In genomic region chr21:32592929-32593502, GRCh38 we compare ENCODE assay signal across 22 cellular contexts. TPM values are rescaled to one million over a fixed set of nuclear protein-coding genes. Genes with fewer than 3 reads are reported as not detected.
A peak's percentile ranks its signal among the peaks of the same experiment; 100 is the strongest.
DNase-seq lines count a peak whose midpoint lies in the region; ATAC-seq, FAIRE-seq and TF ChIP-seq lines count a peak whose summit lies in the region.
"Had no signal": no experiment of that assay in that cellular context is flagged by ENCODE, and none has a peak within 500 bp of the region (broad histone marks: within the 10 kb centered on the region; RNA-seq: fewer than 3 reads in every experiment).

No MANE protein-coding gene starts in this region.

- H3K23me2 ChIP-seq in H1 (ENCODE audit: low read depth, low read length), result no peaks in the 10 kb centered on the region

- CTCF ChIA-PET in H1 (lab: Charles Lee; ENCODE audit: partially characterized antibody), result interaction anchor here (0.8 to 4.4 kb wide), 6 partner anchors 9 to 209 kb away, joined by 3 to 24 read pairs (median 3); no protein-coding TSS in a partner anchor
- CTCF ChIA-PET in HepG2 (lab: Yijun Ruan, JAX; ENCODE audit: low intra/inter-chr PET ratio, low total read pairs), result no interaction called here

- H4K91ac ChIP-seq in H1 (replicated peaks; ENCODE audit: insufficient read length, low read length), result no peak overlapping the region

- H3K9me3 ChIP-seq in H1 (ENCODE audit: insufficient read depth in 2 of 2, low read depth in 1 of 2, low read length in 1 of 2) (no peaks in the 10 kb centered on the region), HepG2 (ENCODE audit: low read length) (no peaks in the 10 kb centered on the region), small intestine (ENCODE audit: control insufficient read depth, low read depth) (no peaks in the 10 kb centered on the region), colonic mucosa (no peaks in the 10 kb centered on the region)
- H3K9me3 ChIP-seq: SK-N-SH had no signal

- TF ChIP-seq EP300 in H1 (IDR thresholded peaks at IDR 0.05; ENCODE audit: borderline replicate concordance in 1 of 2, low read depth in 2 of 2, low read length in 2 of 2) (no peak), HepG2 (IDR thresholded peaks at IDR 0.05; ENCODE audit: low read depth in 2 of 2, low read length in 2 of 2) (peak; percentile 71 to 97; a peak in 3 of 4 replicates), HepG2 (CRISPR knock-in tag; IDR thresholded peaks at IDR 0.05; ENCODE audit: borderline replicate concordance) (peak; percentile 95)

- no peak overlapping the region for H3K56ac ChIP-seq in H1 (replicated peaks; ENCODE audit: insufficient read length, low read depth, low read length)
- H3K56ac ChIP-seq in mesendoderm (ENCODE audit: low read length), result no peak overlapping the region

- H4K8ac ChIP-seq in H1 (ENCODE audit: extremely low read depth, insufficient read depth, low read length) (no peak overlapping the region), mesendoderm (ENCODE audit: low read depth, low read length) (no peak overlapping the region)

- TF ChIP-seq POLR2A in H1 (IDR thresholded peaks at IDR 0.05; ENCODE audit: control extremely low read depth in 1 of 2, low read depth in 2 of 2, low read length in 2 of 2) (no peak), HepG2 (IDR thresholded peaks at IDR 0.05; ENCODE audit: insufficient read depth in 1 of 2, low read depth in 2 of 2, low read length in 2 of 2) (peak in 1 of 2 experiments; percentile 15; a peak in 1 of 4 replicates)

- H3K4ac ChIP-seq in H1 (replicated peaks; ENCODE audit: insufficient read length, low read depth, low read length), result no peak overlapping the region
- no peak overlapping the region for H3K4ac ChIP-seq in mesendoderm (ENCODE audit: low read depth, low read length)

- TF ChIP-seq RAD21 in H1 (IDR thresholded peaks at IDR 0.05 in 1 of 2, conservative IDR thresholded peaks at IDR 0.05 in 1 of 2; ENCODE audit: low read depth in 2 of 2, low read length in 2 of 2) (no peak), HepG2 (CRISPR knock-in tag; IDR thresholded peaks at IDR 0.05) (peak; percentile 32; the same call in 1 of the 2 replicates)

- no peak for ATAC-seq in GM23338
- peak; percentile 93 for ATAC-seq in HepG2
- no peak for ATAC-seq in HG03457 (IDR thresholded peaks at IDR 0.05; ENCODE audit: unreplicated experiment)

- no peak overlapping the region for H3K23ac ChIP-seq in H1 (ENCODE audit: insufficient read length)
- H3K23ac ChIP-seq in mesendoderm (ENCODE audit: low read length), result no peak overlapping the region

- 0 out of 2 replicates have a peak overlapping the region, but pooled peaks have one; percentile 27 for H2BK12ac ChIP-seq in H1 (ENCODE audit: low read depth, low read length)

- H2BK15ac ChIP-seq in H1 (ENCODE audit: low read length) (no peak overlapping the region), mesendoderm (replicated peaks; ENCODE audit: low read depth) (no peak overlapping the region)

- H2BK5ac ChIP-seq in H1 (ENCODE audit: low read depth, low read length) (no peak overlapping the region), mesendoderm (ENCODE audit: low read length) (no peak overlapping the region)

- H3K36me3 ChIP-seq in GM23338 (ENCODE audit: insufficient read depth), result no peaks in the 10 kb centered on the region
- peaks cover 0 to 6% (median 0%) of the 10 kb centered on the region in 4 experiments; a peak in 1 of 8 replicates for H3K36me3 ChIP-seq in H1 (ENCODE audit: control insufficient read depth in 2 of 4, insufficient read depth in 4 of 4, low read length in 3 of 4)
- H3K36me3 ChIP-seq in HepG2 (replicated peaks in 1 of 2; ENCODE audit: control insufficient read depth in 1 of 2, insufficient read depth in 2 of 2, low read length in 2 of 2), result no peaks in the 10 kb centered on the region
- no peaks in the 10 kb centered on the region for H3K36me3 ChIP-seq in small intestine (ENCODE audit: control insufficient read depth in 2 of 2, insufficient read depth in 2 of 2, low read length in 2 of 2)
- no peaks in the 10 kb centered on the region for H3K36me3 ChIP-seq in mesendoderm (ENCODE audit: control insufficient read depth, insufficient read depth, low read length)
- no peaks in the 10 kb centered on the region for H3K36me3 ChIP-seq in colonic mucosa

- H4K20me1 ChIP-seq in GM23338 (replicated peaks; ENCODE audit: insufficient read depth), result no peaks in the 10 kb centered on the region
- H4K20me1 ChIP-seq in H1 (replicated peaks in 1 of 2; ENCODE audit: control insufficient read depth in 1 of 2, insufficient read depth in 2 of 2, low read length in 2 of 2), result no peaks in the 10 kb centered on the region
- H4K20me1 ChIP-seq in HepG2 (ENCODE audit: insufficient read depth, low read length), result no peaks in the 10 kb centered on the region

- DNase-seq in GM23338 (ENCODE audit: low spot score) (no peak), H1 (ENCODE audit: low read depth in 1 of 2, low spot score in 2 of 2) (no peak), HepG2 (ENCODE audit: low spot score) (peak; percentile 98), small intestine (peak; percentile 37), mesendoderm (no peak), colonic mucosa (no peak)
- DNase-seq: CD8-positive, alpha-beta memory T cell; GF-D8; NCI-H1105 treated with DMSO at 0.1 percent for 48 hours; NCI-H1694 treated with DMSO at 0.1 percent for 48 hours; NCI-H2081 treated with DMSO at 0.1 percent for 48 hours; NCI-H2171 treated with DMSO at 0.1 percent for 48 hours; NCI-H524 treated with DMSO at 0.1 percent for 48 hours; NCI-H82; Right ventricle myocardium superior; SK-N-SH had no signal

- H3K4me1 ChIP-seq in GM23338 (ENCODE audit: insufficient read depth) (no peaks in the 10 kb centered on the region; the same call in 1 of the 2 replicates), H1 (replicated peaks in 1 of 4; ENCODE audit: control insufficient read depth in 3 of 4, insufficient read depth in 4 of 4, low read length in 3 of 4) (0 out of 7 replicates have a peak, but pooled peaks cover 0 to 2% (median 0%) of the 10 kb centered on the region in 4 experiments), HepG2 (ENCODE audit: insufficient read depth, low read length) (peaks cover 69% of the 10 kb centered on the region), small intestine (ENCODE audit: control insufficient read depth in 2 of 2, insufficient read depth in 1 of 2, low read depth in 1 of 2, low read length in 1 of 2) (no peaks in the 10 kb centered on the region), mesendoderm (ENCODE audit: control insufficient read depth, low read depth, low read length) (no peaks in the 10 kb centered on the region), colonic mucosa (no peaks in the 10 kb centered on the region)

- no peaks in the 10 kb centered on the region for H3K9me3 Mint-ChIP-seq in GM23338
- H3K9me3 Mint-ChIP-seq: CD8-positive, alpha-beta memory T cell had no signal

- no peak for FAIRE-seq in H1 (lab: Jason Lieb, UNC)
- peak; percentile 100 for FAIRE-seq in HepG2 (lab: Jason Lieb, UNC)
- no peak for FAIRE-seq in small intestine (lab: Jason Lieb, UNC)
- FAIRE-seq: A204.1 had no signal

- H3K18ac ChIP-seq in H1 (ENCODE audit: extremely low read depth, low read length), result no peak overlapping the region
- no peak overlapping the region for H3K18ac ChIP-seq in mesendoderm (ENCODE audit: low read length)

- POLR2A ChIA-PET in H1 (lab: Charles Lee; ENCODE audit: partially characterized antibody) (no interaction called here), HepG2 (lab: Yijun Ruan, JAX) (interaction anchor here (0.7 to 1.7 kb wide), 5 partner anchors 8 to 23 kb away, joined by 3 to 9 read pairs (median 6); partner anchors contain the start of genes CFAP298 and TCP10L)

- 0 out of 2 replicates have a peak overlapping the region, but pooled peaks have one; percentile 24 for H3K27ac Mint-ChIP-seq in GM23338

- no peak overlapping the region for H3K4me3 Mint-ChIP-seq in GM23338
- H3K4me3 Mint-ChIP-seq: CD8-positive, alpha-beta memory T cell had no signal

- intact Hi-C loops in HepG2 (cut with micrococcal nuclease; ENCODE audit: unreplicated experiment), result loop anchor here (10.0 kb wide), 1 partner anchor 1612 kb away; no protein-coding TSS in a partner anchor
- intact Hi-C loops in colonic mucosa (cut with DNase I), result no loop called here

- no peaks in the 10 kb centered on the region for H3K27me3 ChIP-seq in GM23338 (ENCODE audit: insufficient read depth)
- no peaks in the 10 kb centered on the region for H3K27me3 ChIP-seq in H1 (replicated peaks in 1 of 4; ENCODE audit: control insufficient read depth in 3 of 4, extremely low read depth in 1 of 4, insufficient read depth in 3 of 4, low read length in 3 of 4)
- no peaks in the 10 kb centered on the region for H3K27me3 ChIP-seq in HepG2 (ENCODE audit: control insufficient read depth in 1 of 2, insufficient read depth in 2 of 2, low read length in 2 of 2)
- H3K27me3 ChIP-seq in small intestine (ENCODE audit: control insufficient read depth in 2 of 2, insufficient read depth in 2 of 2, low read length in 2 of 2), result no peaks in the 10 kb centered on the region
- H3K27me3 ChIP-seq in mesendoderm (ENCODE audit: insufficient read depth, low read length, poor library complexity), result no peaks in the 10 kb centered on the region
- H3K27me3 ChIP-seq in colonic mucosa, result no peaks in the 10 kb centered on the region

- H3K14ac ChIP-seq in H1 (ENCODE audit: insufficient read length), result no peak overlapping the region

- H3K4me2 ChIP-seq in GM23338 (no peak overlapping the region), H1 (ENCODE audit: insufficient read depth in 1 of 2, low read depth in 2 of 2, low read length in 2 of 2) (no peak overlapping the region), HepG2 (ENCODE audit: low read depth, low read length) (peak overlapping the region; percentile 71), mesendoderm (ENCODE audit: low read length) (no peak overlapping the region)
- H3K4me2 ChIP-seq: KMS-11, SK-N-SH had no signal

- peaks cover 16% of the 10 kb centered on the region for H3K27me3 Mint-ChIP-seq in GM23338 (ENCODE audit: insufficient read depth, low read depth, poor library complexity)
- H3K27me3 Mint-ChIP-seq: CD8-positive, alpha-beta memory T cell had no signal

- H4K5ac ChIP-seq in H1 (ENCODE audit: insufficient read length, low read depth, low read length) (no peak overlapping the region), mesendoderm (ENCODE audit: low read length) (no peak overlapping the region)

- H2AFZ ChIP-seq in GM23338, result no peak overlapping the region
- no peak overlapping the region for H2AFZ ChIP-seq in H1 (ENCODE audit: low read length)
- H2AFZ ChIP-seq in HepG2 (ENCODE audit: low read length), result no peak overlapping the region

- H3K27ac ChIP-seq in GM23338 (ENCODE audit: low read depth) (no peak overlapping the region), H1 (ENCODE audit: low read depth, low read length) (no peak overlapping the region), HepG2 (ENCODE audit: extremely low read length, insufficient read depth, low read length) (peak overlapping the region; percentile 84), small intestine (ENCODE audit: low read depth in 1 of 2, low read length in 1 of 2) (no peak overlapping the region), mesendoderm (ENCODE audit: low read depth, low read length) (no peak overlapping the region), colonic mucosa (no peak overlapping the region)
- H3K27ac ChIP-seq: C4-2B, KMS-11 had no signal

- H3F3A ChIP-seq in GM23338 (replicated peaks; ENCODE audit: low read depth), result no peaks in the 10 kb centered on the region

- peaks cover 9% of the 10 kb centered on the region for H3K4me1 Mint-ChIP-seq in GM23338

- H2BK120ac ChIP-seq in H1 (replicated peaks; ENCODE audit: low read depth, low read length), result no peak overlapping the region
- no peak overlapping the region for H2BK120ac ChIP-seq in mesendoderm (ENCODE audit: low read depth, low read length)

- H3K79me1 ChIP-seq in H1 (ENCODE audit: low read depth, low read length), result no peaks in the 10 kb centered on the region
- no peaks in the 10 kb centered on the region for H3K79me1 ChIP-seq in mesendoderm (ENCODE audit: low read length)

- H3K9ac ChIP-seq in H1 (replicated peaks in 1 of 4; ENCODE audit: extremely low read depth in 1 of 4, low read depth in 3 of 4, low read length in 3 of 4) (no peak overlapping the region), HepG2 (ENCODE audit: insufficient read depth, low read depth, low read length) (peak overlapping the region; percentile 57), mesendoderm (ENCODE audit: low read length) (no peak overlapping the region), colonic mucosa (ENCODE audit: low read depth in 2 of 2, low read length in 2 of 2) (no peak overlapping the region)
- H3K9ac ChIP-seq: KMS-11, SK-N-SH had no signal

- no peak overlapping the region for H2BK20ac ChIP-seq in H1 (ENCODE audit: low read length)

- H3K79me2 ChIP-seq in GM23338 (replicated peaks; ENCODE audit: insufficient read depth), result no peaks in the 10 kb centered on the region
- H3K79me2 ChIP-seq in H1 (ENCODE audit: control insufficient read depth in 1 of 2, insufficient read depth in 2 of 2, low read length in 2 of 2), result no peaks in the 10 kb centered on the region
- no peaks in the 10 kb centered on the region for H3K79me2 ChIP-seq in HepG2 (ENCODE audit: insufficient read depth, low read length)
- no peaks in the 10 kb centered on the region for H3K79me2 ChIP-seq in mesendoderm (ENCODE audit: control insufficient read depth, insufficient read depth, low read length)

- WGBS in H1 (ENCODE audit: extremely low coverage in 1 of 2, insufficient coverage in 1 of 2, insufficient read length in 1 of 2, insufficient replicate concordance in 2 of 2, low coverage in 1 of 2, low lambda C conversion rate in 2 of 2, missing lambda C conversion rate in 1 of 2), 2 experiments, result 95% methylated on average over 10 of the region's 10 CpGs; no CpG with 5 or more reads in 1 of the 2 experiments
- WGBS in HepG2 (ENCODE audit: low lambda C conversion rate), result 1% methylated on average over 9 of the region's 10 CpGs
- WGBS in small intestine, 3 donors, result 28 to 41% (median 41%) methylated on average over 10 of the region's 10 CpGs
- WGBS in mesendoderm (ENCODE audit: extremely low coverage, insufficient coverage, low lambda C conversion rate), result no CpG with 5 or more reads among the region's 10 CpGs

- in situ Hi-C loops in HepG2 (cut with HindIII; ENCODE audit: extremely low pct_ligation_motif_present, low pct_unique_long_range_greater_than_20kb), result loop anchor here (5.0 kb wide), 1 partner anchor 181 kb away; the partner anchor contains the start of gene EVA1C

- no peaks in the 10 kb centered on the region for H3K9me2 ChIP-seq in GM23338 (ENCODE audit: insufficient read depth)
- H3K9me2 ChIP-seq: SK-N-SH had no signal

- BruUV-seq in HepG2 (replicated peaks; lab: Mats Ljungman, UMichigan), result no TSS peak

- H2AK5ac ChIP-seq in H1 (ENCODE audit: low read depth, low read length), result no peak overlapping the region
- no peak overlapping the region for H2AK5ac ChIP-seq in mesendoderm (ENCODE audit: low read length)

- H3K4me3 ChIP-seq in GM23338 (no peak overlapping the region), H1 (ENCODE audit: extremely low read depth in 1 of 4, insufficient read depth in 2 of 4, low read depth in 3 of 4, low read length in 4 of 4) (no peak overlapping the region), HepG2 (replicated peaks in 1 of 3; ENCODE audit: insufficient read depth in 1 of 3, low read depth in 2 of 3, low read length in 3 of 3) (peak overlapping the region in 2 of 3 experiments; percentile 35 to 59; a peak in 3 of 6 replicates), small intestine (ENCODE audit: low read depth in 1 of 2, low read length in 2 of 2) (no peak overlapping the region), mesendoderm (ENCODE audit: low read length) (no peak overlapping the region), colonic mucosa (no peak overlapping the region)

- H3K36me3 Mint-ChIP-seq in GM23338 (ENCODE audit: low read depth), result peaks cover 3% of the 10 kb centered on the region; the same call in 2 of the 3 replicates

- TF ChIP-seq CTCF in GM23338 (conservative IDR thresholded peaks at IDR 0.05; ENCODE audit: low read depth in 2 of 2) (no peak), H1 (IDR thresholded peaks at IDR 0.05; ENCODE audit: control extremely low read depth in 1 of 3, insufficient read depth in 1 of 3, low read depth in 1 of 3, low read length in 3 of 3) (no peak), HepG2 (CRISPR knock-in tag; IDR thresholded peaks at IDR 0.05) (peak; percentile 23), colonic mucosa (IDR thresholded peaks at IDR 0.05) (no peak)

RNA-seq across cellular contexts. Expression of gene TCP10L, which starts 7.7 kb away (rescaled TPM):
- total RNA-seq in GM23338 (2014; rRNA removed; shearing (Covaris generic)), result 0.10 and 0.12 TPM in 2 replicates
- polyA plus RNA-seq in GM23338 (2016; fragmentation: Nextera tagmentation; extraction: Ambion mirVana) (0.65 and 1.5 TPM in 2 replicates), H1 (2011; rRNA removed) (0.45 and 0.74 TPM in 2 replicates), HepG2 (2011; rRNA removed) (0.90 and 1.0 TPM in 2 replicates), small intestine (under 1 TPM in 1 of 3 donors, not detected in 2; 0.36 TPM)
- total RNA-seq in H1 (2021; fragmentation: NEBNext Ultra II Directional; extraction: Animal tissue kit (Norgen Biotek cat#: 25700)), result 0.71 and 0.99 TPM in 2 replicates
- 0.43 TPM for polyA plus RNA-seq in H1 (2011; cell fraction: cytosol; rRNA removed)
- 0.76 TPM for polyA plus RNA-seq in H1 (2011; cell fraction: nucleus; rRNA removed)
- 0.30 to 0.83 TPM (median 0.53 TPM) in 4 replicates for polyA plus RNA-seq in H1 (2012, experiment 1 of 2)
- polyA plus RNA-seq in H1 (2012, experiment 2 of 2), result 0.34 TPM
- 0.22 TPM for polyA plus RNA-seq in H1 (2013, experiment 1 of 2)
- 0.44 TPM for polyA plus RNA-seq in H1 (2013, experiment 2 of 2)
- 0.61 and 0.69 TPM in 2 replicates for polyA minus RNA-seq in H1 (2011; rRNA and poly(A)+ RNA removed)
- polyA minus RNA-seq in H1 (2011; cell fraction: cytosol; rRNA and poly(A)+ RNA removed), result not detected
- polyA minus RNA-seq in H1 (2011; cell fraction: nucleus; rRNA and poly(A)+ RNA removed), result 0.50 TPM
- total RNA-seq in HepG2 (2016; rRNA removed; fragmentation: Illumina TruSeq; extraction: Trizol) (2.4 and 2.8 TPM in 2 replicates), colonic mucosa (1 to 10 TPM in 1 of 2 donors, under 1 TPM in 1; 0.74 to 1.2 TPM)
- total RNA-seq in HepG2 (2016; cell fraction: cytosol; rRNA removed; fragmentation: Illumina TruSeq; extraction: Trizol; ENCODE audit: low read depth), result 3.3 and 3.5 TPM in 2 replicates
- total RNA-seq in HepG2 (2016; cell fraction: insoluble cytoplasmic fraction; rRNA removed; fragmentation: Illumina TruSeq; extraction: Trizol), result 2.7 and 2.9 TPM in 2 replicates
- total RNA-seq in HepG2 (2016; cell fraction: membrane; rRNA removed; fragmentation: Illumina TruSeq; extraction: Trizol), result 4.2 and 4.4 TPM in 2 replicates
- 1.8 and 1.9 TPM in 2 replicates for total RNA-seq in HepG2 (2016; cell fraction: nucleus; rRNA removed; fragmentation: Illumina TruSeq; extraction: Trizol)
- 0.62 and 0.91 TPM in 2 replicates for polyA plus RNA-seq in HepG2 (2011; cell fraction: cytosol; rRNA removed)
- polyA plus RNA-seq in HepG2 (2011; cell fraction: nucleus; rRNA removed), result 0.42 and 0.76 TPM in 2 replicates
- 0.75 and 2.0 TPM in 2 replicates for polyA plus RNA-seq in HepG2 (2012)
- 4.4 and 6.0 TPM in 2 replicates for polyA plus RNA-seq in HepG2 (2016; cell fraction: cytosol; fragmentation: Illumina TruSeq; extraction: Trizol; ENCODE audit: low read depth)
- 2.8 and 3.2 TPM in 2 replicates for polyA plus RNA-seq in HepG2 (2016; cell fraction: insoluble cytoplasmic fraction; fragmentation: Illumina TruSeq; extraction: Trizol; ENCODE audit: low read depth)
- polyA plus RNA-seq in HepG2 (2016; cell fraction: membrane; fragmentation: Illumina TruSeq; extraction: Trizol; ENCODE audit: low read depth), result 3.1 and 4.8 TPM in 2 replicates
- 1.5 and 2.0 TPM in 2 replicates for polyA plus RNA-seq in HepG2 (2016; cell fraction: nucleus; fragmentation: Illumina TruSeq; extraction: Trizol; ENCODE audit: insufficient read depth, low read depth)
- 0.49 TPM in 1 of 2 replicates, not detected in the other for polyA minus RNA-seq in HepG2 (2011; rRNA and poly(A)+ RNA removed; ENCODE audit: low replicate concordance)
- not detected in 2 replicates for polyA minus RNA-seq in HepG2 (2011; cell fraction: cytosol; rRNA and poly(A)+ RNA removed)
- polyA minus RNA-seq in HepG2 (2011; cell fraction: nucleus; rRNA and poly(A)+ RNA removed), result 0.13 TPM in 1 of 2 replicates, not detected in the other
- polyA plus RNA-seq in mesendoderm (2013, experiment 1 of 2), result 0.22 TPM
- 0.29 TPM for polyA plus RNA-seq in mesendoderm (2013, experiment 2 of 2)
- total RNA-seq: CD8-positive, alpha-beta memory T cell; H4; IMR-90 had no signal

RNA-seq across cellular contexts. Expression of gene CFAP298, which starts 19.2 kb away (rescaled TPM):
- total RNA-seq in GM23338 (2014; rRNA removed; shearing (Covaris generic)), result 37.8 and 46.6 TPM in 2 replicates
- polyA plus RNA-seq in GM23338 (2016; fragmentation: Nextera tagmentation; extraction: Ambion mirVana) (152 and 157 TPM in 2 replicates), H1 (2011; rRNA removed) (43.0 and 47.8 TPM in 2 replicates), HepG2 (2011; rRNA removed) (19.6 and 21.2 TPM in 2 replicates), small intestine (10 to 100 TPM; 29.5 to 42.3 (median 32.2) TPM)
- 68.1 and 69.6 TPM in 2 replicates for total RNA-seq in H1 (2021; fragmentation: NEBNext Ultra II Directional; extraction: Animal tissue kit (Norgen Biotek cat#: 25700))
- 70.3 TPM for polyA plus RNA-seq in H1 (2011; cell fraction: cytosol; rRNA removed)
- polyA plus RNA-seq in H1 (2011; cell fraction: nucleus; rRNA removed), result 32.8 TPM
- 77.4 to 91.3 TPM (median 77.8 TPM) in 4 replicates for polyA plus RNA-seq in H1 (2012, experiment 1 of 2)
- polyA plus RNA-seq in H1 (2012, experiment 2 of 2), result 20.5 TPM
- polyA plus RNA-seq in H1 (2013, experiment 1 of 2), result 95.7 TPM
- polyA plus RNA-seq in H1 (2013, experiment 2 of 2), result 94.4 TPM
- 7.4 and 9.2 TPM in 2 replicates for polyA minus RNA-seq in H1 (2011; rRNA and poly(A)+ RNA removed)
- 27.7 TPM for polyA minus RNA-seq in H1 (2011; cell fraction: cytosol; rRNA and poly(A)+ RNA removed)
- 17.3 TPM for polyA minus RNA-seq in H1 (2011; cell fraction: nucleus; rRNA and poly(A)+ RNA removed)
- total RNA-seq in HepG2 (2016; rRNA removed; fragmentation: Illumina TruSeq; extraction: Trizol) (62.2 and 67.5 TPM in 2 replicates), colonic mucosa (10 to 100 TPM; 27.5 to 55.8 TPM)
- total RNA-seq in HepG2 (2016; cell fraction: cytosol; rRNA removed; fragmentation: Illumina TruSeq; extraction: Trizol; ENCODE audit: low read depth), result 8.3 and 10.1 TPM in 2 replicates
- 63.4 and 69.3 TPM in 2 replicates for total RNA-seq in HepG2 (2016; cell fraction: insoluble cytoplasmic fraction; rRNA removed; fragmentation: Illumina TruSeq; extraction: Trizol)
- 15.3 and 17.5 TPM in 2 replicates for total RNA-seq in HepG2 (2016; cell fraction: membrane; rRNA removed; fragmentation: Illumina TruSeq; extraction: Trizol)
- total RNA-seq in HepG2 (2016; cell fraction: nucleus; rRNA removed; fragmentation: Illumina TruSeq; extraction: Trizol), result 27.5 and 31.3 TPM in 2 replicates
- polyA plus RNA-seq in HepG2 (2011; cell fraction: cytosol; rRNA removed), result 17.9 and 20.0 TPM in 2 replicates
- polyA plus RNA-seq in HepG2 (2011; cell fraction: nucleus; rRNA removed), result 36.7 and 41.1 TPM in 2 replicates
- 26.6 and 34.3 TPM in 2 replicates for polyA plus RNA-seq in HepG2 (2012)
- polyA plus RNA-seq in HepG2 (2016; cell fraction: cytosol; fragmentation: Illumina TruSeq; extraction: Trizol; ENCODE audit: low read depth), result 5.4 and 6.3 TPM in 2 replicates
- polyA plus RNA-seq in HepG2 (2016; cell fraction: insoluble cytoplasmic fraction; fragmentation: Illumina TruSeq; extraction: Trizol; ENCODE audit: low read depth), result 66.1 and 75.8 TPM in 2 replicates
- polyA plus RNA-seq in HepG2 (2016; cell fraction: membrane; fragmentation: Illumina TruSeq; extraction: Trizol; ENCODE audit: low read depth), result 8.8 and 10.3 TPM in 2 replicates
- 55.9 and 56.8 TPM in 2 replicates for polyA plus RNA-seq in HepG2 (2016; cell fraction: nucleus; fragmentation: Illumina TruSeq; extraction: Trizol; ENCODE audit: insufficient read depth, low read depth)
- polyA minus RNA-seq in HepG2 (2011; rRNA and poly(A)+ RNA removed; ENCODE audit: low replicate concordance), result 8.7 and 11.6 TPM in 2 replicates
- polyA minus RNA-seq in HepG2 (2011; cell fraction: cytosol; rRNA and poly(A)+ RNA removed), result 10.5 and 11.8 TPM in 2 replicates
- 13.8 and 14.3 TPM in 2 replicates for polyA minus RNA-seq in HepG2 (2011; cell fraction: nucleus; rRNA and poly(A)+ RNA removed)
- 103 TPM for polyA plus RNA-seq in mesendoderm (2013, experiment 1 of 2)
- polyA plus RNA-seq in mesendoderm (2013, experiment 2 of 2), result 106 TPM

Comparison
In these comparisons a context has a peak if more than half of its experiments do, and no peak if none do; other contexts are left out.
1. DNase-seq: peak in HepG2 (single experiment) and small intestine (single experiment); none in GM23338 (single experiment), H1 (0 of 2), mesendoderm (single experiment) and colonic mucosa (single experiment).
2. H3K4me3 ChIP-seq: peak in HepG2 (2 of 3); none in GM23338 (single experiment), H1 (0 of 4), small intestine (0 of 2), mesendoderm (single experiment) and colonic mucosa (single experiment).